ENCODE assay signal across 19 cellular contexts in genomic region chr4:130054895-130055294, GRCh38.
DNase-seq lines count a peak whose midpoint lies in the region; ATAC-seq and TF ChIP-seq lines count a peak whose summit lies in the region.
"Had no signal": no experiment of that assay in that cellular context is flagged by ENCODE, and none has a peak within 500 bp of the region (broad histone marks: within the 10 kb centered on the region; RNA-seq: fewer than 3 reads in every experiment).

No MANE protein-coding gene starts in this region.

- peaks cover 11% of the 10 kb centered on the region for H3K4me1 Mint-ChIP-seq in nephron
- H3K4me1 Mint-ChIP-seq: CD4-positive, CD25-positive, alpha-beta regulatory T cell; CD8-positive, alpha-beta memory T cell; GM23338 had no signal

- CTCF ChIA-PET in HCT116 (lab: Charles Lee): no interaction called here
- CTCF ChIA-PET in mammary epithelial cell (lab: Charles Lee; ENCODE audit: low non-redundant PET): no interaction called here

- H3K27ac Mint-ChIP-seq in nephron: peak overlapping the region in 2 of 3 experiments; percentile 4 to 55
- H3K27ac Mint-ChIP-seq: CD4-positive, CD25-positive, alpha-beta regulatory T cell; CD8-positive, alpha-beta memory T cell; GM23338 had no signal

- peak; percentile 38 for TF ChIP-seq POLR2A in HCT116 (IDR thresholded peaks at IDR 0.05; ENCODE audit: borderline replicate concordance, extremely low read depth, insufficient read depth, insufficient read length)
- TF ChIP-seq POLR2A in NB4 (IDR thresholded peaks at IDR 0.05; ENCODE audit: extremely low read depth, insufficient read length): peak; percentile 44

- no peaks in the 10 kb centered on the region for H3K27me3 Mint-ChIP-seq in nephron (ENCODE audit: low read depth)
- H3K27me3 Mint-ChIP-seq: CD4-positive, CD25-positive, alpha-beta regulatory T cell; CD8-positive, alpha-beta memory T cell had no signal

- no peak for DNase-seq in HCT116 (ENCODE audit: low read depth, low spot score)
- peak; percentile 4 for DNase-seq in NB4 (ENCODE audit: low read depth)
- DNase-seq in mammary epithelial cell: no peak
- DNase-seq in NCI-H146 (lab: John Stamatoyannopoulos, UW): no peak
- no peak for DNase-seq in NCI-H510A treated with DMSO at 0.1 percent for 48 hours (lab: John Stamatoyannopoulos, UW)
- DNase-seq: ACHN; BE2C; C1 segment of cervical spinal cord; CD4-positive, CD25-positive, alpha-beta regulatory T cell; CD8-positive, alpha-beta memory T cell; COR-L47; DMS 273 treated with DMSO at 0.1 percent for 48 hours; DMS79; GDM1; H7; KG1 had no signal

- no peak for TF ChIP-seq RAD21 in HCT116 (IDR thresholded peaks at IDR 0.05; ENCODE audit: low read depth)

- 45% methylated on average over 1 of the region's 1 CpG for WGBS in mammary epithelial cell (ENCODE audit: low coverage, missing lambda C conversion rate)

- H3K9me3 ChIP-seq in HCT116 (ENCODE audit: control insufficient read depth in 1 of 2, insufficient read depth in 1 of 2, low read depth in 1 of 2, low read length in 2 of 2): no peaks in the 10 kb centered on the region
- no peaks in the 10 kb centered on the region for H3K9me3 ChIP-seq in mammary epithelial cell (replicated peaks; ENCODE audit: insufficient read depth, low read length)
- H3K9me3 ChIP-seq: BE2C had no signal

- no peak overlapping the region for H2AFZ ChIP-seq in HCT116 (ENCODE audit: low read depth, low read length, poor library complexity, severe bottlenecking)
- no peak overlapping the region for H2AFZ ChIP-seq in mammary epithelial cell (ENCODE audit: low read depth, low read length)
- H2AFZ ChIP-seq: GM23338 had no signal

- in situ Hi-C loops in mammary epithelial cell (cut with MboI; ENCODE audit: low sequenced_read_pairs in 2 of 2): no loop called here

- H4K20me1 ChIP-seq in HCT116 (ENCODE audit: insufficient read depth) (no peaks in the 10 kb centered on the region), mammary epithelial cell (ENCODE audit: insufficient read depth, low read length) (no peaks in the 10 kb centered on the region)

- no peak overlapping the region for H3K4me3 Mint-ChIP-seq in nephron
- H3K4me3 Mint-ChIP-seq: CD4-positive, CD25-positive, alpha-beta regulatory T cell; CD8-positive, alpha-beta memory T cell; GM23338 had no signal

- POLR2A ChIA-PET in HCT116 (lab: Charles Lee): no interaction called here

- no peak overlapping the region for H3K27ac ChIP-seq in HCT116 (ENCODE audit: low read depth, low read length)
- no peak overlapping the region for H3K27ac ChIP-seq in mammary epithelial cell (ENCODE audit: insufficient read depth, low read depth, low read length)

- H3K79me2 ChIP-seq in HCT116 (ENCODE audit: insufficient read depth, low read length) (no peaks in the 10 kb centered on the region), mammary epithelial cell (ENCODE audit: insufficient read depth, low read length) (no peaks in the 10 kb centered on the region)

- TF ChIP-seq CTCF in HCT116 (IDR thresholded peaks at IDR 0.05 in 2 of 3, conservative IDR thresholded peaks at IDR 0.05 in 1 of 3; ENCODE audit: borderline replicate concordance in 1 of 3, insufficient read depth in 1 of 3, low read depth in 2 of 3, low read length in 2 of 3) (no peak), NB4 (IDR thresholded peaks at IDR 0.05; ENCODE audit: low read depth, low read length) (no peak), mammary epithelial cell (conservative IDR thresholded peaks at IDR 0.05 in 1 of 2, IDR thresholded peaks at IDR 0.05 in 1 of 2; ENCODE audit: extremely low read depth in 1 of 2, insufficient read depth in 1 of 2, low read depth in 1 of 2, low read length in 2 of 2) (no peak), nephron (IDR thresholded peaks at IDR 0.05; ENCODE audit: unreplicated experiment in 3 of 3) (no peak)

- dilution Hi-C loops in mammary epithelial cell (cut with HindIII; ENCODE audit: low sequenced_read_pairs): no loop called here

- H3K4me1 ChIP-seq in HCT116 (ENCODE audit: control insufficient read depth in 1 of 2, insufficient read depth in 2 of 2, low read length in 2 of 2) (no peaks in the 10 kb centered on the region), mammary epithelial cell (ENCODE audit: insufficient read depth, low read length) (no peaks in the 10 kb centered on the region)
- H3K4me1 ChIP-seq: BE2C had no signal

- H3K9me2 ChIP-seq in HCT116 (ENCODE audit: insufficient read depth): no peaks in the 10 kb centered on the region

- H3K9me3 Mint-ChIP-seq in nephron: peaks cover 18% of the 10 kb centered on the region

- H3K36me3 ChIP-seq in HCT116 (ENCODE audit: control insufficient read depth in 1 of 2, insufficient read depth in 2 of 2, low read length in 2 of 2) (no peaks in the 10 kb centered on the region), mammary epithelial cell (ENCODE audit: insufficient read depth, low read length) (no peaks in the 10 kb centered on the region)
- H3K36me3 ChIP-seq: BE2C had no signal

- H3K4me2 ChIP-seq in HCT116 (ENCODE audit: low read length): no peak overlapping the region
- H3K4me2 ChIP-seq in mammary epithelial cell (ENCODE audit: insufficient read depth, low read depth, low read length): no peak overlapping the region
- H3K4me2 ChIP-seq: GM23338 had no signal

- peaks cover 5% of the 10 kb centered on the region for H3K36me3 Mint-ChIP-seq in nephron (ENCODE audit: low read depth)
- H3K36me3 Mint-ChIP-seq: CD8-positive, alpha-beta memory T cell had no signal

- ATAC-seq in HCT116 (no peak), GM19351 (IDR thresholded peaks at IDR 0.05; ENCODE audit: unreplicated experiment) (no peak)
- ATAC-seq: GM23338 had no signal

- no peak overlapping the region for H3K4me3 ChIP-seq in HCT116 (replicated peaks in 1 of 2; ENCODE audit: low read depth in 1 of 2, low read length in 2 of 2)
- H3K4me3 ChIP-seq in NB4 (ENCODE audit: low read depth, low read length): no peak overlapping the region
- H3K4me3 ChIP-seq in mammary epithelial cell (replicated peaks in 1 of 3; ENCODE audit: insufficient read depth in 1 of 3, low read depth in 2 of 3, low read length in 3 of 3): no peak overlapping the region
- H3K4me3 ChIP-seq: GM23338 had no signal

- BruUV-seq in HCT116 (replicated peaks; lab: Mats Ljungman, UMichigan): no TSS peak
- TSS peak; percentile 91 for BruUV-seq in mammary epithelial cell (replicated peaks; lab: Mats Ljungman, UMichigan)

- RAD21 ChIA-PET in HCT116 (lab: Charles Lee; ENCODE audit: low non-redundant PET in 1 of 2, low total read pairs in 2 of 2, uncharacterized antibody in 2 of 2, unreplicated experiment in 2 of 2): no interaction called here

- H3K9ac ChIP-seq in HCT116 (ENCODE audit: low read length) (no peak overlapping the region), mammary epithelial cell (ENCODE audit: insufficient read depth, low read length) (no peak overlapping the region)

- H3K27me3 ChIP-seq in HCT116 (ENCODE audit: insufficient read depth, low read length) (no peaks in the 10 kb centered on the region), mammary epithelial cell (ENCODE audit: insufficient read depth, low read length) (no peaks in the 10 kb centered on the region)
- H3K27me3 ChIP-seq: BE2C had no signal

- intact Hi-C loops in HCT116 (cut with micrococcal nuclease) (no loop called here), mammary epithelial cell (cut with micrococcal nuclease) (no loop called here)

TF ChIP-seq in HCT116, 20 proteins besides CTCF, POLR2A, EP300 and RAD21:
- TF ChIP-seq CEBPB (IDR thresholded peaks at IDR 0.05; ENCODE audit: low read depth) (no peak), ZFX (IDR thresholded peaks at IDR 0.05) (no peak), SIN3A (IDR thresholded peaks at IDR 0.05; ENCODE audit: low read depth) (no peak), EGR1 (IDR thresholded peaks at IDR 0.05; ENCODE audit: low read depth) (no peak), REST (IDR thresholded peaks at IDR 0.05; ENCODE audit: low read depth) (no peak), JUND (IDR thresholded peaks at IDR 0.05) (no peak), ZNF274 (IDR thresholded peaks at IDR 0.05; ENCODE audit: low read depth, low read length) (no peak), CBX3 (IDR thresholded peaks at IDR 0.05; ENCODE audit: low read depth) (no peak), SP1 (IDR thresholded peaks at IDR 0.05; ENCODE audit: low read depth) (no peak), ELF1 (IDR thresholded peaks at IDR 0.05; ENCODE audit: borderline replicate concordance, low read depth) (no peak), TCF7L2 (IDR thresholded peaks at IDR 0.05; ENCODE audit: borderline replicate concordance, extremely low read depth, insufficient read depth, insufficient read length) (no peak), SRF (IDR thresholded peaks at IDR 0.05; ENCODE audit: low read depth) (no peak)
